Comparison of ENCODE assay signal across 8 cellular contexts in the genomic region with DNA sequence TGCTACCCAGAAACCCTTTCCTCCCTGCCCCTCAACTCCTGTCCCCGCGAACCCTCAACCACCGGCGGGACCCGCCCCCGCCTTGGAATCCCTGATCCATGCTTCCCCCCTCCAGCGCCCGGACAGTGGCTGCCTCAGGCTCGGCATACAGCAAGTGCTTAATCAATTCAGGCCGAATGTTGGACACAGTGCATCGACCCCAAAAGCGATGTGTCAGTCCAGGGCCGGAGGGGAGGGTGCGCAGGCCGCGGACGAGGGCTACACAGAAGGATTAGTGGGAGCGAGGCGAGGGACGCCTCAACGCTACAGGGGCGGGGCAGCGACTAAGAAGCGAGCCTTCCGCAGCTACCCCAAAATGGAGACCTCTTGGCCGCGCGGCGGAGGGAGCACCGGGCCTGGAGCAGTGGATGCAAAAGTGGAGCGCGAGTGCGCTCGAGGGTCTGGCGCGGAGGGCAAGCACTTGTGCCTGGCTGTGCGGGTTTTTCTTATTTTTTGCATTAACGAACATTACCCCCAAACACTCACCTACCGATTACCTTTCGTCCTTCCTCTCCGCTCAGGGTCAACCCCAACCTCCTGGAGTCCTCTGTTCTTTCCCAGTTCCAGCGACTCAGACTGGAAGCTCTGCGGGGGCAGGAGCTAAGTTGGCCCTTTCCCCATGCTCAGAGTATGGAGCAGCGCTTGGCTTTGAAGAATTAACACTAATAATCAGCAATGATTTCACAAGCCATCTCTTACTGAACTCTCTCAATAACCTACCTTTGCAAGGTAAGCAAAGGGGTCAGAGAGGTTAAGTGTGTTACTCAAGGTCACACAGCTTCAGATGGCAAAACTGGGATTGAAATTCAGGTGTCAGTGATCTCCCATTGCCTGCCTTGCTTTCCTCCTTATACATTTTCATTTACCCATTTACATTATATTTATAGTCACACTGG. TPM values are rescaled to one million over a fixed set of nuclear protein-coding genes. Genes with fewer than 3 reads are reported as not detected.
DNase-seq lines count a peak whose midpoint lies in the region; TF ChIP-seq lines count a peak whose summit lies in the region.

No MANE protein-coding gene starts in this region.

- H3K27ac ChIP-seq in WERI-Rb-1 (peak overlapping the region; percentile 5), mesenchymal stem cell (ENCODE audit: low read length, poor library complexity, severe bottlenecking) (no peak overlapping the region)

- peak overlapping the region; percentile 30 for H2BK15ac ChIP-seq in mesenchymal stem cell (ENCODE audit: low read depth, poor library complexity, severe bottlenecking)

- peak overlapping the region; percentile 84 for H3K4me2 ChIP-seq in mesenchymal stem cell (ENCODE audit: low read length, poor library complexity, severe bottlenecking)

- H4K91ac ChIP-seq in mesenchymal stem cell (ENCODE audit: low read length), result no peak overlapping the region

- in situ Hi-C loops in HAP-1 (cut with MboI; ENCODE audit: low sequenced_read_pairs), result no loop called here

- WGBS in mesenchymal stem cell, result 2% methylated on average over 44 of the region's 44 CpGs

- H2BK12ac ChIP-seq in mesenchymal stem cell (ENCODE audit: low read length in 2 of 2), result no peak overlapping the region

- DNase-seq in DMS79 treated with DMSO at 0.1 percent for 48 hours (lab: John Stamatoyannopoulos, UW) (peak; percentile 44), HAP-1 (ENCODE audit: low spot score in 2 of 2) (peak; percentile 54 to 85), NCI-H1694 (lab: John Stamatoyannopoulos, UW) (peak; percentile 24), WERI-Rb-1 (peak; percentile 68), mesenchymal stem cell (peak; percentile 71)
- peak; percentile 13 for DNase-seq in effector CD4-positive, alpha-beta T cell
- peak; percentile 35 for DNase-seq in stimulated activated CD8-positive, alpha-beta memory T cell treated with anti-CD3 and anti-CD28 coated beads, Interleukin-7, amount 100 ng/mL, for 24 hours (ENCODE audit: low read depth)
- DNase-seq in NK-92 treated with Interleukin-12 subunit alpha and Interleukin-12 subunit beta, amount 100 ng/mL, for 24 hours (lab: John Stamatoyannopoulos, UW), result no peak

- H3K27me3 ChIP-seq in HAP-1 (ENCODE audit: low read depth) (no peaks in the 10 kb centered on the region), WERI-Rb-1 (ENCODE audit: insufficient read depth, low read depth, severe bottlenecking) (no peaks in the 10 kb centered on the region), mesenchymal stem cell (ENCODE audit: control insufficient read depth in 1 of 2, insufficient read depth in 1 of 2, low read length in 2 of 2) (peaks cover 8 to 33% of the 10 kb centered on the region in 2 experiments)

- H4K8ac ChIP-seq in mesenchymal stem cell (ENCODE audit: low read length), result no peak overlapping the region

- H3K18ac ChIP-seq in mesenchymal stem cell (ENCODE audit: low read depth in 1 of 2, low read length in 2 of 2), result peak overlapping the region in 1 of 2 experiments; percentile 13

- H3K4ac ChIP-seq in mesenchymal stem cell (ENCODE audit: low read depth in 1 of 2, low read length in 2 of 2), result no peak overlapping the region

- H2BK5ac ChIP-seq in mesenchymal stem cell (ENCODE audit: low read depth, low read length, poor library complexity, severe bottlenecking), result no peak overlapping the region

- peak overlapping the region; percentile 92 for H3K9ac ChIP-seq in mesenchymal stem cell (ENCODE audit: low read length)

- H3K36me3 ChIP-seq in HAP-1 (replicated peaks) (no peaks in the 10 kb centered on the region), WERI-Rb-1 (no peaks in the 10 kb centered on the region), mesenchymal stem cell (ENCODE audit: control insufficient read depth in 1 of 2, insufficient read depth in 2 of 2, low read depth in 1 of 2, low read length in 2 of 2) (no peaks in the 10 kb centered on the region)

- no peak overlapping the region for H3K23ac ChIP-seq in mesenchymal stem cell (ENCODE audit: low read length in 2 of 2)

- H3K4me1 ChIP-seq in HAP-1 (peaks cover 7% of the 10 kb centered on the region), mesenchymal stem cell (ENCODE audit: control insufficient read depth, insufficient read depth, low read depth, low read length) (peaks cover 40% of the 10 kb centered on the region)

- H2AFZ ChIP-seq in mesenchymal stem cell (ENCODE audit: low read depth, low read length), result peak overlapping the region; percentile 94

- peak overlapping the region in 1 of 2 experiments; percentile 33 for H3K14ac ChIP-seq in mesenchymal stem cell (ENCODE audit: low read length in 2 of 2)

- no peak for TF ChIP-seq CTCF in WERI-Rb-1 (IDR thresholded peaks at IDR 0.05; ENCODE audit: low read depth, low read length)

- H2AK5ac ChIP-seq in mesenchymal stem cell (ENCODE audit: low read length, severe bottlenecking), result no peak overlapping the region

- no peaks in the 10 kb centered on the region for H3K79me1 ChIP-seq in mesenchymal stem cell (replicated peaks; ENCODE audit: low read length, poor library complexity, severe bottlenecking)

- peak overlapping the region; percentile 69 for H3K4me3 ChIP-seq in HAP-1
- peak overlapping the region; percentile 94 for H3K4me3 ChIP-seq in WERI-Rb-1 (ENCODE audit: low read depth, low read length)
- H3K4me3 ChIP-seq in mesenchymal stem cell (ENCODE audit: insufficient read depth in 1 of 2, low read depth in 1 of 2, low read length in 2 of 2), result peak overlapping the region; percentile 85

- H3K9me3 ChIP-seq in HAP-1 (no peaks in the 10 kb centered on the region), WERI-Rb-1 (ENCODE audit: severe bottlenecking) (no peaks in the 10 kb centered on the region), mesenchymal stem cell (ENCODE audit: control insufficient read depth, low read length) (no peaks in the 10 kb centered on the region)

- no peak overlapping the region for H2BK120ac ChIP-seq in mesenchymal stem cell (ENCODE audit: low read depth, low read length)

RNA-seq across cellular contexts. Expression of a gene that starts 30.1 kb away (rescaled TPM):
- polyA plus RNA-seq in mesenchymal stem cell (2013, experiment 1 of 2), result not detected
- polyA plus RNA-seq in mesenchymal stem cell (2013, experiment 2 of 2), result not detected
